ENCODE assay signal across 33 cellular contexts in the genomic region with DNA sequence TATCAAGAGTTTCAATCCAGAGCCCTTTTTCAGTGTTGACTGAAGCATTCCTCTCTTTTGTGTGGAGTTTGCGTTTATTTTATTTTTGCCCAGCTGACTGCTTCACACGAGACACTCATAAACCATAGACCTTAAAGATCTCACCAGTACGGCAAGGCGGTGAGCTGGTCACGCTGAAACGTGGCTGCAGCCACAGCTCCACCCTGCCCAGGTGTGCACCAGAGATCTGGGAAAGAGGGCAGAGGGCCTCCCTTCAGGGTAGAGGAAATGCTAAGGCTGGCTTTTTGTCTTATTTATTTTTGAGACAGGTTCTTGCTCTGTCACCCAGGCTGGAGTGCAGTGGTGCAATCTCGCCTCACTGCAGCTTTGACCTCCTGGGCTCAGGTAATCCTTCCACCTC.
"Had no signal": no experiment of that assay in that cellular context is flagged by ENCODE, and none has a peak within 500 bp of the region (broad histone marks: within the 10 kb centered on the region; RNA-seq: fewer than 3 reads in every experiment).

No MANE protein-coding gene starts in this region.

- H3K4me3 ChIP-seq: breast epithelium, gastrocnemius medialis, left lung, lower lobe of right lung, ovary, skin epidermis, thoracic aorta, uterus had no signal

- H3K4me1 ChIP-seq: breast epithelium, gastrocnemius medialis, left lung, lower lobe of right lung, uterus had no signal

- H3K4me3 Mint-ChIP-seq: activated CD8-positive, alpha-beta memory T cell treated with anti-CD3 and anti-CD28 coated beads, Interleukin-2, amount 10 ng/mL, durations not matched to agents 7 days and 5 days; activated CD8-positive, alpha-beta T cell treated with anti-CD3 and anti-CD28 coated beads, Interleukin-2, amount 10 ng/mL, durations not matched to agents 7 days and 5 days; activated naive CD4-positive, alpha-beta T cell treated with anti-CD3 and anti-CD28 coated beads, Interleukin-2, amount 50 U/mL, for 24 hours; activated naive CD8-positive, alpha-beta T cell treated with anti-CD3 and anti-CD28 coated beads, Interleukin-2, amount 50 U/mL, for 24 hours; central memory CD8-positive, alpha-beta T cell; dendritic cell treated with granulocyte-macrophage colony-stimulating factor and Interleukin-4, amounts not matched to agents 40 ng/mL and 50 ng/mL, for 4 days; immature natural killer cell; nephron; stimulated activated effector memory CD8-positive, alpha-beta T cell treated with anti-CD3 and anti-CD28 coated beads, Interleukin-12 subunit alpha, Interleukin-12 subunit beta, amount 100 ng/mL, for 72 hours; stimulated activated naive CD8-positive, alpha-beta T cell treated with anti-CD3 and anti-CD28 coated beads, Interleukin-15, Interleukin-2, amounts not matched to agents 100 ng/mL and 50 ng/mL, for 24 hours had no signal

- H3K27ac ChIP-seq: breast epithelium, epithelial cell of prostate, gastrocnemius medialis, left lung, lower lobe of right lung, ovary, skin epidermis, thoracic aorta, uterus had no signal

- DNase-seq: activated CD4-positive, alpha-beta T cell treated with anti-CD3 and anti-CD28 coated beads for 1 hour; activated CD4-positive, alpha-beta T cell treated with anti-CD3 and anti-CD28 coated beads, Interleukin-2, amount 50 U/mL, for 1 hour; activated CD8-positive, alpha-beta memory T cell treated with anti-CD3 and anti-CD28 coated beads, Interleukin-2, amount 10 ng/mL, durations not matched to agents 7 days and 5 days; activated CD8-positive, alpha-beta T cell treated with anti-CD3 and anti-CD28 coated beads, Interleukin-2, amount 10 ng/mL, durations not matched to agents 7 days and 5 days; activated naive CD8-positive, alpha-beta T cell treated with anti-CD3 and anti-CD28 coated beads, Interleukin-2, amount 50 U/mL, for 24 hours; activated T-cell treated with anti-CD3 and anti-CD28 coated beads, Interleukin-2, amount 50 U/mL, for 48 hours; amygdala; gastrocnemius medialis; hypothalamus; immature natural killer cell; kidney glomerular epithelial cell; left lung; lower lobe of right lung; mesendoderm; ovary; stimulated activated CD4-positive, alpha-beta T cell treated with anti-CD3 and anti-CD28 coated beads, Interleukin-4, amount 100 ng/mL, for 24 hours; T-helper 9 cell; trophoblast cell; uterus had no signal

- H3K9me3 ChIP-seq: breast epithelium, gastrocnemius medialis, left lung, lower lobe of right lung, ovary, thoracic aorta, uterus had no signal

- H3K27me3 ChIP-seq: breast epithelium, ovary, uterus had no signal

- FAIRE-seq: endometrium had no signal

- H3K27ac Mint-ChIP-seq: activated CD8-positive, alpha-beta memory T cell treated with anti-CD3 and anti-CD28 coated beads, Interleukin-2, amount 10 ng/mL, durations not matched to agents 7 days and 5 days; activated CD8-positive, alpha-beta T cell treated with anti-CD3 and anti-CD28 coated beads, Interleukin-2, amount 10 ng/mL, durations not matched to agents 7 days and 5 days; activated naive CD4-positive, alpha-beta T cell treated with anti-CD3 and anti-CD28 coated beads, Interleukin-2, amount 50 U/mL, for 24 hours; activated naive CD8-positive, alpha-beta T cell treated with anti-CD3 and anti-CD28 coated beads, Interleukin-2, amount 50 U/mL, for 24 hours; activated T-helper 2 cell treated with anti-CD3 and anti-CD28 coated beads, Interferon-gamma antibody, Interleukin-2, Interleukin-4, amounts not matched to agents 10 μg/mL and 5 μg/mL and 100 μg/mL, durations not matched to agents 14 hours and 24 hours and 36 hours; dendritic cell treated with granulocyte-macrophage colony-stimulating factor and Interleukin-4, amounts not matched to agents 40 ng/mL and 50 ng/mL, for 4 days; progenitor cell of endocrine pancreas; stimulated activated effector memory CD8-positive, alpha-beta T cell treated with anti-CD3 and anti-CD28 coated beads, Interleukin-12 subunit alpha, Interleukin-12 subunit beta, amount 100 ng/mL, for 72 hours; stimulated activated naive CD8-positive, alpha-beta T cell treated with anti-CD3 and anti-CD28 coated beads, Interleukin-15, Interleukin-2, amounts not matched to agents 100 ng/mL and 50 ng/mL, for 24 hours had no signal

- ATAC-seq: activated CD8-positive, alpha-beta memory T cell treated with anti-CD3 and anti-CD28 coated beads, Interleukin-2, amount 10 ng/mL, durations not matched to agents 7 days and 5 days; activated CD8-positive, alpha-beta T cell treated with anti-CD3 and anti-CD28 coated beads, Interleukin-2, amount 10 ng/mL, durations not matched to agents 7 days and 5 days; activated naive CD8-positive, alpha-beta T cell treated with anti-CD3 and anti-CD28 coated beads, Interleukin-2, amount 50 U/mL, for 24 hours; gastrocnemius medialis; left lung; lower lobe of right lung; sciatic nerve; stimulated activated effector memory CD8-positive, alpha-beta T cell treated with anti-CD3 and anti-CD28 coated beads, Interleukin-12 subunit alpha, Interleukin-12 subunit beta, amount 100 ng/mL, for 72 hours had no signal

- H3K36me3 ChIP-seq: breast epithelium, gastrocnemius medialis, ovary, uterus had no signal

- H3K4me1 Mint-ChIP-seq: activated CD8-positive, alpha-beta memory T cell treated with anti-CD3 and anti-CD28 coated beads, Interleukin-2, amount 10 ng/mL, durations not matched to agents 7 days and 5 days; activated naive CD4-positive, alpha-beta T cell treated with anti-CD3 and anti-CD28 coated beads, Interleukin-2, amount 50 U/mL, for 24 hours; activated naive CD8-positive, alpha-beta T cell treated with anti-CD3 and anti-CD28 coated beads, Interleukin-2, amount 50 U/mL, for 24 hours; central memory CD8-positive, alpha-beta T cell; immature natural killer cell; stimulated activated effector memory CD8-positive, alpha-beta T cell treated with anti-CD3 and anti-CD28 coated beads, Interleukin-12 subunit alpha, Interleukin-12 subunit beta, amount 100 ng/mL, for 72 hours had no signal

- H3K9me3 Mint-ChIP-seq: activated naive CD4-positive, alpha-beta T cell treated with anti-CD3 and anti-CD28 coated beads, Interleukin-2, amount 50 U/mL, for 24 hours; activated naive CD8-positive, alpha-beta T cell treated with anti-CD3 and anti-CD28 coated beads, Interleukin-2, amount 50 U/mL, for 24 hours; activated T-helper 2 cell treated with anti-CD3 and anti-CD28 coated beads, Interferon-gamma antibody, Interleukin-2, Interleukin-4, amounts not matched to agents 10 μg/mL and 5 μg/mL and 100 μg/mL, durations not matched to agents 14 hours and 24 hours and 36 hours; central memory CD8-positive, alpha-beta T cell; dendritic cell treated with granulocyte-macrophage colony-stimulating factor and Interleukin-4, amounts not matched to agents 40 ng/mL and 50 ng/mL, for 4 days; immature natural killer cell; nephron; stimulated activated effector memory CD8-positive, alpha-beta T cell treated with anti-CD3 and anti-CD28 coated beads, Interleukin-12 subunit alpha, Interleukin-12 subunit beta, amount 100 ng/mL, for 72 hours; stimulated activated naive CD8-positive, alpha-beta T cell treated with anti-CD3 and anti-CD28 coated beads, Interleukin-15, Interleukin-2, amounts not matched to agents 100 ng/mL and 50 ng/mL, for 24 hours had no signal

- H3K27me3 Mint-ChIP-seq: activated CD8-positive, alpha-beta memory T cell treated with anti-CD3 and anti-CD28 coated beads, Interleukin-2, amount 10 ng/mL, durations not matched to agents 7 days and 5 days; activated naive CD4-positive, alpha-beta T cell treated with anti-CD3 and anti-CD28 coated beads, Interleukin-2, amount 50 U/mL, for 24 hours; activated naive CD8-positive, alpha-beta T cell treated with anti-CD3 and anti-CD28 coated beads, Interleukin-2, amount 50 U/mL, for 24 hours; central memory CD8-positive, alpha-beta T cell; stimulated activated naive CD8-positive, alpha-beta T cell treated with anti-CD3 and anti-CD28 coated beads, Interleukin-15, Interleukin-2, amounts not matched to agents 100 ng/mL and 50 ng/mL, for 24 hours had no signal
